Comparison of ENCODE assay signal across 1 cellular context in the genomic region with DNA sequence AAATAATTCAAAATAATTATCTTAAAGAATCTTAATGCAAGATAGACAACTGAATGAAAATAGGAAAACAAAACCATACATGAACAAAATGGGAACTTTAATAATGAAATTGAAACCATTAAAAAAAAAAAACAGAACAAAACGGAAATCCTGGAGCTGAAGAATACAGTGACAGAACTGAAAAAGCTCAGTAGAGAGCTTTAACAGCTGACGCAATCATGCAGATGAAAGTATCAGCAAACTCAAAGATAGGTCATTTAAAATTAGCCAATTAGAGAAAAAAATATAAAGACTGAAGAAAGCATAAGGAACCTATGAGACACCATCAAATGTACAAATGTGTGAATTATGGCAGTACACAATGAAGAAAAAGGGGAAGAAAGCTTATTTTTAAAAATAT.
TF ChIP-seq lines count a peak whose summit lies in the region.

No MANE protein-coding gene starts in this region.

TF ChIP-seq in Ishikawa, 13 proteins besides CTCF, POLR2A, EP300 and RAD21 (continued from another document):
- TF ChIP-seq TCF12 (IDR thresholded peaks at IDR 0.05; ENCODE audit: low read depth) (no peak), EGR1 (IDR thresholded peaks at IDR 0.05) (no peak)
- TF ChIP-seq, protein P1, sequence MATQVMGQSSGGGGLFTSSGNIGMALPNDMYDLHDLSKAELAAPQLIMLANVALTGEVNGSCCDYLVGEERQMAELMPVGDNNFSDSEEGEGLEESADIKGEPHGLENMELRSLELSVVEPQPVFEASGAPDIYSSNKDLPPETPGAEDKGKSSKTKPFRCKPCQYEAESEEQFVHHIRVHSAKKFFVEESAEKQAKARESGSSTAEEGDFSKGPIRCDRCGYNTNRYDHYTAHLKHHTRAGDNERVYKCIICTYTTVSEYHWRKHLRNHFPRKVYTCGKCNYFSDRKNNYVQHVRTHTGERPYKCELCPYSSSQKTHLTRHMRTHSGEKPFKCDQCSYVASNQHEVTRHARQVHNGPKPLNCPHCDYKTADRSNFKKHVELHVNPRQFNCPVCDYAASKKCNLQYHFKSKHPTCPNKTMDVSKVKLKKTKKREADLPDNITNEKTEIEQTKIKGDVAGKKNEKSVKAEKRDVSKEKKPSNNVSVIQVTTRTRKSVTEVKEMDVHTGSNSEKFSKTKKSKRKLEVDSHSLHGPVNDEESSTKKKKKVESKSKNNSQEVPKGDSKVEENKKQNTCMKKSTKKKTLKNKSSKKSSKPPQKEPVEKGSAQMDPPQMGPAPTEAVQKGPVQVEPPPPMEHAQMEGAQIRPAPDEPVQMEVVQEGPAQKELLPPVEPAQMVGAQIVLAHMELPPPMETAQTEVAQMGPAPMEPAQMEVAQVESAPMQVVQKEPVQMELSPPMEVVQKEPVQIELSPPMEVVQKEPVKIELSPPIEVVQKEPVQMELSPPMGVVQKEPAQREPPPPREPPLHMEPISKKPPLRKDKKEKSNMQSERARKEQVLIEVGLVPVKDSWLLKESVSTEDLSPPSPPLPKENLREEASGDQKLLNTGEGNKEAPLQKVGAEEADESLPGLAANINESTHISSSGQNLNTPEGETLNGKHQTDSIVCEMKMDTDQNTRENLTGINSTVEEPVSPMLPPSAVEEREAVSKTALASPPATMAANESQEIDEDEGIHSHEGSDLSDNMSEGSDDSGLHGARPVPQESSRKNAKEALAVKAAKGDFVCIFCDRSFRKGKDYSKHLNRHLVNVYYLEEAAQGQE (IDR thresholded peaks at IDR 0.05; ENCODE audit: low read depth): no peak
TF ChIP-seq in Ishikawa: peak in this region for 1.
